In the genomic region with DNA sequence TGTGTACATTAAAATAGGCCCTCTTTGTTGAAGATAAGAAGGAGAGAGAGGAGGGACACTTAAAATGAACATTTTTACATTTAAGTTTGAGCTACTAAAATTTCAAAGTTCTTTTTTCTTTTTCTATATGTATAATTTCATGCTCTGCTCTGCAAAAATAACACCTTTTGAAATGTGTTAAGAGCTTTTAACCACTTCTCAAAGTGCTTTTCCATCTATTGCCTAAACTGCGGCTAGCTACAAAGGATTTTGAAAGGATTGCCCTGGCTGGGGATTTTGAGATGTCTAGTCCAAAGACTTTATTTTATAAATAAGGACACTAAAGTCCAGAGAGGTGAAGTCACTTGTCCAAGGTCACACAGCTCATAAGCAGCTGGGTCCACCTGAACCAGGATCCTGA, we compare ENCODE assay signal across 14 cellular contexts.
A peak's percentile ranks its signal among the peaks of the same experiment; 100 is the strongest.
DNase-seq lines count a peak whose midpoint lies in the region; ATAC-seq and TF ChIP-seq lines count a peak whose summit lies in the region.
"Had no signal": no experiment of that assay in that cellular context is flagged by ENCODE, and none has a peak within 500 bp of the region (broad histone marks: within the 10 kb centered on the region; RNA-seq: fewer than 3 reads in every experiment).

No MANE protein-coding gene starts in this region.

- H3K27ac Mint-ChIP-seq in endodermal cell: peak overlapping the region; percentile 35
- H3K27ac Mint-ChIP-seq: CD4-positive, alpha-beta T cell had no signal

- H3K9ac ChIP-seq in HUES64 (ENCODE audit: low read depth, low read length): no peak overlapping the region
- H3K9ac ChIP-seq in endodermal cell (ENCODE audit: extremely low read depth, low read length, poor library complexity, severe bottlenecking): no peak overlapping the region

- H3K27me3 ChIP-seq in HUES64 (ENCODE audit: insufficient read depth, low read length): no peaks in the 10 kb centered on the region
- H3K27me3 ChIP-seq in endodermal cell (ENCODE audit: control insufficient read depth, insufficient read depth, low read length, poor library complexity, severe bottlenecking): no peaks in the 10 kb centered on the region
- no peaks in the 10 kb centered on the region for H3K27me3 ChIP-seq in thyroid gland

- ATAC-seq in stimulated activated naive CD8-positive, alpha-beta T cell treated with anti-CD3 and anti-CD28 coated beads, Interleukin-15, Interleukin-2, amounts not matched to agents 100 U/mL and 50 U/mL, for 24 hours: no peak
- ATAC-seq: HepG2 had no signal

- peaks cover 37% of the 10 kb centered on the region for H3K4me1 Mint-ChIP-seq in endodermal cell

- no peak for DNase-seq in endodermal cell
- DNase-seq in middle frontal gyrus (ENCODE audit: extremely low spot score, low spot score): peak; percentile 48
- DNase-seq in superior temporal gyrus (ENCODE audit: extremely low spot score): peak; percentile 20
- no peak for DNase-seq in thyroid gland
- no peak for DNase-seq in stimulated activated naive CD8-positive, alpha-beta T cell treated with anti-CD3 and anti-CD28 coated beads, Interleukin-15, Interleukin-2, amounts not matched to agents 100 U/mL and 50 U/mL, for 24 hours
- no peak for DNase-seq in activated CD4-positive, CD25-positive, alpha-beta regulatory T cell (lab: John Stamatoyannopoulos, UW)
- DNase-seq in effector CD8-positive, alpha-beta T cell (lab: John Stamatoyannopoulos, UW): no peak
- DNase-seq: C1 segment of cervical spinal cord; Calu3; CD4-positive, alpha-beta T cell; DMS 273 treated with DMSO at 0.1 percent for 48 hours had no signal

- H3K27ac ChIP-seq in HUES64 (ENCODE audit: low read depth, low read length): 0 out of 2 replicates have a peak overlapping the region, but pooled peaks have one; percentile 10
- H3K27ac ChIP-seq in endodermal cell (ENCODE audit: low read depth, low read length): no peak overlapping the region
- no peak overlapping the region for H3K27ac ChIP-seq in thyroid gland

- TF ChIP-seq POLR2A in thyroid gland (IDR thresholded peaks at IDR 0.05): no peak

- H3K27me3 Mint-ChIP-seq in endodermal cell (ENCODE audit: insufficient read depth): no peaks in the 10 kb centered on the region
- H3K27me3 Mint-ChIP-seq: B cell; CD4-positive, alpha-beta T cell had no signal

- H3K4me1 ChIP-seq in HUES64 (ENCODE audit: insufficient read depth, low read length) (peaks cover 7% of the 10 kb centered on the region; the same call in 1 of the 2 replicates), endodermal cell (ENCODE audit: control insufficient read depth, insufficient read depth, low read length) (peaks cover 14% of the 10 kb centered on the region), thyroid gland (peaks cover 13% of the 10 kb centered on the region in 2 donors)

- H3K4me3 ChIP-seq in HUES64 (ENCODE audit: low read length) (no peak overlapping the region), endodermal cell (ENCODE audit: low read length) (peak overlapping the region; percentile 72), thyroid gland (replicated peaks in 1 of 3) (no peak overlapping the region)

- H3K4me3 Mint-ChIP-seq in endodermal cell: no peak overlapping the region
- H3K4me3 Mint-ChIP-seq: B cell; CD4-positive, alpha-beta T cell had no signal

- H3K36me3 ChIP-seq in HUES64 (ENCODE audit: insufficient read depth, low read length) (no peaks in the 10 kb centered on the region), endodermal cell (ENCODE audit: control insufficient read depth, insufficient read depth, low read length) (peaks cover 12% of the 10 kb centered on the region), thyroid gland (no peaks in the 10 kb centered on the region)

- peaks cover 13% of the 10 kb centered on the region for H3K9me3 ChIP-seq in HUES64 (ENCODE audit: insufficient read depth, low read depth, low read length)
- peaks cover 27% of the 10 kb centered on the region for H3K9me3 ChIP-seq in endodermal cell (ENCODE audit: control insufficient read depth, low read length)
- no peaks in the 10 kb centered on the region for H3K9me3 ChIP-seq in thyroid gland

- intact Hi-C loops in thyroid gland (cut with DNase I): no loop called here

- no peaks in the 10 kb centered on the region for H3K36me3 Mint-ChIP-seq in endodermal cell (ENCODE audit: low read depth)

- no peaks in the 10 kb centered on the region for H3K9me3 Mint-ChIP-seq in endodermal cell
- H3K9me3 Mint-ChIP-seq: CD4-positive, alpha-beta T cell had no signal

- WGBS in HUES64: 80% methylated on average over 1 of the region's 1 CpG
- WGBS in endodermal cell (ENCODE audit: insufficient coverage in 1 of 2, insufficient read length in 1 of 2), 2 experiments: 92% methylated on average over 1 of the region's 1 CpG; no CpG with 5 or more reads in 1 of the 2 experiments
- WGBS in thyroid gland, 2 donors: 89 to 95% methylated on average over 1 of the region's 1 CpG

- TF ChIP-seq CTCF in endodermal cell (conservative IDR thresholded peaks at IDR 0.05): no peak
- no peak for TF ChIP-seq CTCF in thyroid gland (IDR thresholded peaks at IDR 0.05)

Comparison
In these comparisons a context has a peak if more than half of its experiments do, and no peak if none do; other contexts are left out.
1. DNase-seq: peak in middle frontal gyrus (single experiment) and superior temporal gyrus (single experiment); none in endodermal cell (single experiment), thyroid gland (0 of 2), stimulated activated naive CD8-positive, alpha-beta T cell treated with anti-CD3 and anti-CD28 coated beads, Interleukin-15, Interleukin-2, amounts not matched to agents 100 U/mL and 50 U/mL, for 24 hours (single experiment), activated CD4-positive, CD25-positive, alpha-beta regulatory T cell (0 of 4) and effector CD8-positive, alpha-beta T cell (single experiment).